Comparison of ENCODE assay signal across 1 cellular context in the genomic region with DNA sequence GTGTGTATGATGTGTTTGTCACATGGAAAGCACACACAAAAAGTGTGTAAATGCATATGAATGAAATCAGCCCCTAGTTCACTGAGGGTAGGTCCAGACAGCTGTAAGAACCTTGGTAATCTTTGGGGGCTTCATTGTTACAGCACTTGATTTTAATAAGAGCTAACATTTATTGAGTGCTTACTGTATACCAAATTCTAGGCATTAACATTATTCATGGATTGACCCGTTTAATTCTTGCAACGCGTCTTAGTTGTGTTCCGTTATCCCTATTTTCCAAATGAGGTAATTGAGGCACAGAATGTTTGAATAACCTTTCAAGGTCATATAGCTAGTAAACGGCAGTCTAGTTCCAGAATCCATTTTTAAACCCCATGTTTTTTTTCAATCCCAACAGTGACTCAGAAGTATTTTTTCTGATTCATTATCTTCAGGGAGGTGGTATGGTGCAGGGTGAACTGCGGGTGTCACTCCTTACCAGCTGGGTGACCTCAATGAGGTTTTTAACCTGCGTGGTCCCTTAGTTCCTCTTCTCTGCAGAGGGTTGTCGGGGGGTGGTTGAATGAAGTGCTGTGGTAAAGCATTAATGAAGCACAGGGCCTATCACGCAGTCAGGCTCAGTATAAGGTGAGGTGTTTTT.
A peak's percentile ranks its signal among the peaks of the same experiment; 100 is the strongest.
TF ChIP-seq lines count a peak whose summit lies in the region.

No MANE protein-coding gene starts in this region.

TF ChIP-seq in endothelial cell of umbilical vein, 7 proteins besides CTCF, POLR2A, EP300 and RAD21:
- TF ChIP-seq GATA2 (IDR thresholded peaks at IDR 0.05; ENCODE audit: insufficient read depth, insufficient read length, low read depth, low read length) (no peak), FOS (IDR thresholded peaks at IDR 0.05; ENCODE audit: borderline replicate concordance, insufficient read depth, low read length) (peak; percentile 22), MYC (IDR thresholded peaks at IDR 0.05; ENCODE audit: low read depth, low read length) (no peak), JUN (IDR thresholded peaks at IDR 0.05; ENCODE audit: borderline replicate concordance, insufficient read depth, insufficient read length, low read depth) (no peak), POLR2AphosphoS5 (IDR thresholded peaks at IDR 0.05; ENCODE audit: insufficient read depth, low read depth, low read length) (no peak), EZH2 (IDR thresholded peaks at IDR 0.05; ENCODE audit: borderline replicate concordance, low read depth, low read length, severe bottlenecking) (no peak)
- TF ChIP-seq, protein P1, sequence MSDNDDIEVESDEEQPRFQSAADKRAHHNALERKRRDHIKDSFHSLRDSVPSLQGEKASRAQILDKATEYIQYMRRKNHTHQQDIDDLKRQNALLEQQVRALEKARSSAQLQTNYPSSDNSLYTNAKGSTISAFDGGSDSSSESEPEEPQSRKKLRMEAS (IDR thresholded peaks at IDR 0.05; ENCODE audit: insufficient read depth, insufficient read length): no peak
